In genomic region chr2:74093840-74094239, GRCh38 we compare ENCODE assay signal across 30 cellular contexts. TPM values are rescaled to one million over a fixed set of nuclear protein-coding genes. Genes with fewer than 3 reads are reported as not detected.
DNase-seq lines count a peak whose midpoint lies in the region; ATAC-seq and TF ChIP-seq lines count a peak whose summit lies in the region.
"Had no signal": no experiment of that assay in that cellular context is flagged by ENCODE, and none has a peak within 500 bp of the region (broad histone marks: within the 10 kb centered on the region; RNA-seq: fewer than 3 reads in every experiment).

No MANE protein-coding gene starts in this region.

- CTCF ChIA-PET in activated CD8-positive, alpha-beta memory T cell treated with anti-CD3 and anti-CD28 coated beads, Interleukin-2, amount 10 ng/mL, durations not matched to agents 7 days and 5 days (lab: Charles Lee), result no interaction called here
- CTCF ChIA-PET in WTC11 (lab: Charles Lee), result no interaction called here

- POLR2A ChIA-PET in WTC11 (lab: Charles Lee), result no interaction called here

- H3K27me3 ChIP-seq in MM.1S (replicated peaks; ENCODE audit: insufficient read depth, low read length), result no peaks in the 10 kb centered on the region
- H3K27me3 ChIP-seq: ascending aorta, gastroesophageal sphincter, ovary had no signal

- no peaks in the 10 kb centered on the region for H3K27me3 Mint-ChIP-seq in activated CD8-positive, alpha-beta memory T cell treated with anti-CD3 and anti-CD28 coated beads, Interleukin-2, amount 10 ng/mL, durations not matched to agents 7 days and 5 days
- no peaks in the 10 kb centered on the region for H3K27me3 Mint-ChIP-seq in WTC11 (ENCODE audit: low read depth)
- peaks cover 14% of the 10 kb centered on the region for H3K27me3 Mint-ChIP-seq in glutamatergic neuron (ENCODE audit: unreplicated experiment)
- H3K27me3 Mint-ChIP-seq in stimulated activated naive B cell treated with anti-CD40 and anti-IgM and Interleukin-4, amounts not matched to agents 10 μg/mL and 1 μg/mL and 100 μg/mL, for 72 hours, result no peaks in the 10 kb centered on the region
- H3K27me3 Mint-ChIP-seq: CD4-positive, alpha-beta T cell had no signal

- H4K20me1 ChIP-seq in MM.1S (ENCODE audit: insufficient read depth, low read length), result no peaks in the 10 kb centered on the region

- H2AFZ ChIP-seq in MM.1S (ENCODE audit: low read length), result no peak overlapping the region
- H2AFZ ChIP-seq: PC-9 had no signal

- DNase-seq in activated CD8-positive, alpha-beta memory T cell treated with anti-CD3 and anti-CD28 coated beads, Interleukin-2, amount 10 ng/mL, durations not matched to agents 7 days and 5 days, result peak; percentile 25
- no peak for DNase-seq in activated CD8-positive, alpha-beta memory T cell treated with anti-CD3 and anti-CD28 coated beads, Interleukin-2, amount 50 U/mL, for 4 hours
- no peak for DNase-seq in WTC11 (ENCODE audit: low spot score)
- no peak for DNase-seq in glutamatergic neuron
- DNase-seq in stimulated activated naive B cell treated with anti-CD40 and anti-IgM and Interleukin-4, amounts not matched to agents 10 μg/mL and 1 μg/mL and 100 μg/mL, for 72 hours, result no peak
- DNase-seq in MM.1S, result no peak
- DNase-seq in NK-92 (lab: John Stamatoyannopoulos, UW; ENCODE audit: unreplicated experiment), result no peak
- DNase-seq: 8988T; activated CD4-positive, alpha-beta T cell treated with anti-CD3 and anti-CD28 coated beads for 1 hour; activated naive CD4-positive, alpha-beta T cell treated with anti-CD3 and anti-CD28 coated beads for 36 hours; activated T-cell treated with anti-CD3 and anti-CD28 coated beads, Interleukin-2, amount 50 U/mL, for 72 hours; CD4-positive, alpha-beta T cell; central memory CD4-positive, alpha-beta T cell; dermis blood vessel endothelial cell; EL; Karpas-422; NCI-H1694 treated with DMSO at 0.1 percent for 48 hours; NCI-H524 treated with DMSO at 0.1 percent for 48 hours; ovary; PC-9; small intestine; T-helper 2 cell had no signal

- H3K4me1 ChIP-seq in MM.1S (ENCODE audit: low read length), result no peaks in the 10 kb centered on the region
- H3K4me1 ChIP-seq: ascending aorta, gastroesophageal sphincter had no signal

- H3K4me3 Mint-ChIP-seq in activated CD8-positive, alpha-beta memory T cell treated with anti-CD3 and anti-CD28 coated beads, Interleukin-2, amount 10 ng/mL, durations not matched to agents 7 days and 5 days, result no peak overlapping the region
- H3K4me3 Mint-ChIP-seq in WTC11, result no peak overlapping the region
- no peak overlapping the region for H3K4me3 Mint-ChIP-seq in glutamatergic neuron (ENCODE audit: unreplicated experiment)
- H3K4me3 Mint-ChIP-seq in stimulated activated naive B cell treated with anti-CD40 and anti-IgM and Interleukin-4, amounts not matched to agents 10 μg/mL and 1 μg/mL and 100 μg/mL, for 72 hours, result peak overlapping the region in 1 of 2 donors; percentile 13
- H3K4me3 Mint-ChIP-seq: activated naive CD4-positive, alpha-beta T cell treated with anti-CD3 and anti-CD28 coated beads for 36 hours; activated T-cell treated with anti-CD3 and anti-CD28 coated beads, Interleukin-2, amount 50 U/mL, for 72 hours; CD4-positive, alpha-beta T cell; nephron had no signal

- no peaks in the 10 kb centered on the region for H3K9me3 ChIP-seq in MM.1S (replicated peaks; ENCODE audit: insufficient read depth, low read length)
- H3K9me3 ChIP-seq: ascending aorta, gastroesophageal sphincter, ovary had no signal

- no peaks in the 10 kb centered on the region for H3K79me2 ChIP-seq in MM.1S (ENCODE audit: low read length)

- TF ChIP-seq CTCF in WTC11 (IDR thresholded peaks at IDR 0.05) (no peak), glutamatergic neuron (IDR thresholded peaks at IDR 0.05; ENCODE audit: partially characterized antibody, unreplicated experiment) (no peak), MM.1S (IDR thresholded peaks at IDR 0.05; ENCODE audit: low read length) (no peak)

- no peaks in the 10 kb centered on the region for H3K4me1 Mint-ChIP-seq in activated CD8-positive, alpha-beta memory T cell treated with anti-CD3 and anti-CD28 coated beads, Interleukin-2, amount 10 ng/mL, durations not matched to agents 7 days and 5 days
- H3K4me1 Mint-ChIP-seq in WTC11, result peaks cover 7% of the 10 kb centered on the region
- peaks cover 13% of the 10 kb centered on the region for H3K4me1 Mint-ChIP-seq in glutamatergic neuron (ENCODE audit: low read depth, unreplicated experiment)
- H3K4me1 Mint-ChIP-seq in stimulated activated naive B cell treated with anti-CD40 and anti-IgM and Interleukin-4, amounts not matched to agents 10 μg/mL and 1 μg/mL and 100 μg/mL, for 72 hours, result no peaks in the 10 kb centered on the region
- H3K4me1 Mint-ChIP-seq: nephron had no signal

- no peak overlapping the region for H3K9ac ChIP-seq in MM.1S (ENCODE audit: low read length)

- no peak overlapping the region for H3K27ac ChIP-seq in MM.1S (ENCODE audit: low read length)
- H3K27ac ChIP-seq: ascending aorta, gastroesophageal sphincter, ovary, PC-9 had no signal

- H3K9me3 Mint-ChIP-seq in activated CD8-positive, alpha-beta memory T cell treated with anti-CD3 and anti-CD28 coated beads, Interleukin-2, amount 10 ng/mL, durations not matched to agents 7 days and 5 days (ENCODE audit: low read depth), result no peaks in the 10 kb centered on the region
- H3K9me3 Mint-ChIP-seq in WTC11 (no peaks in the 10 kb centered on the region), glutamatergic neuron (ENCODE audit: unreplicated experiment) (peaks cover 6% of the 10 kb centered on the region)
- no peaks in the 10 kb centered on the region for H3K9me3 Mint-ChIP-seq in stimulated activated naive B cell treated with anti-CD40 and anti-IgM and Interleukin-4, amounts not matched to agents 10 μg/mL and 1 μg/mL and 100 μg/mL, for 72 hours
- H3K9me3 Mint-ChIP-seq: activated naive CD4-positive, alpha-beta T cell treated with anti-CD3 and anti-CD28 coated beads for 36 hours; activated T-cell treated with anti-CD3 and anti-CD28 coated beads, Interleukin-2, amount 50 U/mL, for 72 hours; CD4-positive, alpha-beta T cell; nephron had no signal

- H3K36me3 Mint-ChIP-seq in activated CD8-positive, alpha-beta memory T cell treated with anti-CD3 and anti-CD28 coated beads, Interleukin-2, amount 10 ng/mL, durations not matched to agents 7 days and 5 days, result peaks cover 6% of the 10 kb centered on the region
- H3K36me3 Mint-ChIP-seq in WTC11, result peaks cover 25% of the 10 kb centered on the region
- peaks cover 5% of the 10 kb centered on the region for H3K36me3 Mint-ChIP-seq in glutamatergic neuron (ENCODE audit: unreplicated experiment)
- peaks cover 50 to 63% of the 10 kb centered on the region in 2 donors for H3K36me3 Mint-ChIP-seq in stimulated activated naive B cell treated with anti-CD40 and anti-IgM and Interleukin-4, amounts not matched to agents 10 μg/mL and 1 μg/mL and 100 μg/mL, for 72 hours

- H3K36me3 ChIP-seq in MM.1S (replicated peaks; ENCODE audit: insufficient read depth, low read length), result no peaks in the 10 kb centered on the region
- H3K36me3 ChIP-seq: ovary had no signal

- H3K4me2 ChIP-seq in MM.1S (ENCODE audit: low read depth, low read length), result no peak overlapping the region
- H3K4me2 ChIP-seq: PC-9 had no signal

- H3K9me2 ChIP-seq in MM.1S (replicated peaks; ENCODE audit: insufficient read depth, low read length), result no peaks in the 10 kb centered on the region

- no peak for ATAC-seq in activated CD8-positive, alpha-beta memory T cell treated with anti-CD3 and anti-CD28 coated beads, Interleukin-2, amount 10 ng/mL, durations not matched to agents 7 days and 5 days
- ATAC-seq in WTC11, result no peak
- no peak for ATAC-seq in stimulated activated naive B cell treated with anti-CD40 and anti-IgM and Interleukin-4, amounts not matched to agents 10 μg/mL and 1 μg/mL and 100 μg/mL, for 72 hours (replicated peaks)
- ATAC-seq in HG03175 (IDR thresholded peaks at IDR 0.05; ENCODE audit: unreplicated experiment), result no peak
- ATAC-seq: activated T-cell treated with anti-CD3 and anti-CD28 coated beads, Interleukin-2, amount 50 U/mL, for 72 hours; gastroesophageal sphincter; GM12878; HepG2; Right ventricle myocardium inferior; SK-N-SH treated with all-trans-retinoic acid at 6 μM for 48 hours had no signal

- no peak overlapping the region for H3K4me3 ChIP-seq in MM.1S (ENCODE audit: low read length)
- H3K4me3 ChIP-seq: ascending aorta, gastroesophageal sphincter, GM12878, ovary, PC-9 had no signal

- no peaks in the 10 kb centered on the region for H3F3A ChIP-seq in MM.1S (ENCODE audit: insufficient read depth, low read length)

- H3K27ac Mint-ChIP-seq in activated CD8-positive, alpha-beta memory T cell treated with anti-CD3 and anti-CD28 coated beads, Interleukin-2, amount 10 ng/mL, durations not matched to agents 7 days and 5 days, result no peak overlapping the region
- H3K27ac Mint-ChIP-seq in WTC11, result peak overlapping the region; percentile 6
- H3K27ac Mint-ChIP-seq in glutamatergic neuron (ENCODE audit: unreplicated experiment), result peak overlapping the region; percentile 29
- peak overlapping the region; percentile 57 for H3K27ac Mint-ChIP-seq in stimulated activated naive B cell treated with anti-CD40 and anti-IgM and Interleukin-4, amounts not matched to agents 10 μg/mL and 1 μg/mL and 100 μg/mL, for 72 hours
- H3K27ac Mint-ChIP-seq: activated naive CD4-positive, alpha-beta T cell treated with anti-CD3 and anti-CD28 coated beads for 36 hours; CD4-positive, alpha-beta T cell; nephron had no signal

TF ChIP-seq in WTC11, 78 proteins besides CTCF, POLR2A, EP300 and RAD21 (continues in another document):
- TF ChIP-seq ELF4 (CRISPR knock-in tag; IDR thresholded peaks at IDR 0.05; ENCODE audit: low read depth) (no peak), TP53 (CRISPR knock-in tag; IDR thresholded peaks at IDR 0.05) (no peak), USF1 (CRISPR knock-in tag; IDR thresholded peaks at IDR 0.05) (no peak), IRF2 (CRISPR knock-in tag; IDR thresholded peaks at IDR 0.05; ENCODE audit: borderline replicate concordance, low read depth) (no peak), ETV6 (CRISPR knock-in tag; IDR thresholded peaks at IDR 0.05) (no peak)
- TF ChIP-seq, protein P1, sequence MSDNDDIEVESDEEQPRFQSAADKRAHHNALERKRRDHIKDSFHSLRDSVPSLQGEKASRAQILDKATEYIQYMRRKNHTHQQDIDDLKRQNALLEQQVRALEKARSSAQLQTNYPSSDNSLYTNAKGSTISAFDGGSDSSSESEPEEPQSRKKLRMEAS (CRISPR knock-in tag; IDR thresholded peaks at IDR 0.05), result no peak

RNA-seq across cellular contexts. Expression of gene BOLA3, which starts 53.9 kb away (rescaled TPM):
- 10 to 100 TPM; 69.5 to 76.1 TPM for total RNA-seq in activated CD8-positive, alpha-beta memory T cell treated with anti-CD3 and anti-CD28 coated beads, Interleukin-2, amount 10 ng/mL, durations not matched to agents 7 days and 5 days
- total RNA-seq in WTC11 (2021) (58.2 to 66.1 TPM (median 65.8 TPM) in 3 replicates), glutamatergic neuron (ENCODE audit: unreplicated experiment) (17.7 TPM)
